In the genomic region with DNA sequence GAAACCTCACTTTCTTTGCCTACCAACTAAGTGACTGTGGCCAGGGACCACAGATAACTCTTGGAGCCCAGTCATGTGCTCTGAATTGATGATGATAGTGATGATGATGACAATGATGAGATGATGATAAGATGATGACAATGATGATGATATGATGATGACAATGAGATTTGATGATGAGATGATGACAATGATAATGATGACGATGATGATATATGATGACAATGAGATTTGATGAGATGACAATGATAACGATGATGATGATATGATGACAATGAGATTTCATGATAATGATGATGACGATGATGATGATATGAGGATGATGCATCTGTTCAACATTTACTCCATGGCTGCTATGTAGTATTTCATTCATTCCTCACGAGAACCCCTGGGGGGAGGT, we compare ENCODE assay signal across 1 cellular context.
TF ChIP-seq lines count a peak whose summit lies in the region.

No MANE protein-coding gene starts in this region.

TF ChIP-seq in HEK293, 187 proteins besides CTCF, POLR2A, EP300 and RAD21 (continued from another document):
- TF ChIP-seq ZNF704 (tag by site-specific recombination; IDR thresholded peaks at IDR 0.05) (no peak), ZNF510 (tag by site-specific recombination; IDR thresholded peaks at IDR 0.05; ENCODE audit: insufficient replicate concordance) (no peak)
